22 cellular contexts compared by ENCODE assay signal in genomic region chr11:9762531-9762930, GRCh38.
"Had no signal": no experiment of that assay in that cellular context is flagged by ENCODE, and none has a peak within 500 bp of the region (broad histone marks: within the 10 kb centered on the region; RNA-seq: fewer than 3 reads in every experiment).

No MANE protein-coding gene starts in this region.

- H3K9me3 ChIP-seq: gastrocnemius medialis, prostate gland, suprapubic skin, transverse colon, vagina had no signal

- H3K9me3 Mint-ChIP-seq: activated B cell treated with CpG ODN at 0.5 μM for 24 hours; activated CD8-positive, alpha-beta T cell treated with anti-CD3 and anti-CD28 coated beads for 36 hours; activated naive CD4-positive, alpha-beta T cell treated with anti-CD3 and anti-CD28 coated beads for 36 hours; activated naive CD8-positive, alpha-beta T cell treated with anti-CD3 and anti-CD28 coated beads, Interleukin-2, amount 50 U/mL, for 24 hours; activated T-helper 2 cell treated with anti-CD3 and anti-CD28 coated beads, Interferon-gamma antibody, Interleukin-2, Interleukin-4, amounts not matched to agents 10 μg/mL and 5 μg/mL and 100 μg/mL, durations not matched to agents 14 hours and 24 hours and 36 hours; naive thymus-derived CD4-positive, alpha-beta T cell; stimulated activated naive CD8-positive, alpha-beta T cell treated with anti-CD3 and anti-CD28 coated beads, Interleukin-15, amount 100 ng/mL, for 72 hours had no signal

- DNase-seq: activated B cell treated with CpG ODN at 0.5 μM for 24 hours; activated CD4-positive, alpha-beta T cell treated with anti-CD3 and anti-CD28 coated beads for 48 hours; activated CD8-positive, alpha-beta T cell treated with anti-CD3 and anti-CD28 coated beads for 36 hours; activated naive CD4-positive, alpha-beta T cell treated with anti-CD3 and anti-CD28 coated beads for 36 hours; activated naive CD8-positive, alpha-beta T cell treated with anti-CD3 and anti-CD28 coated beads, Interleukin-2, amount 50 U/mL, for 24 hours; activated T-cell treated with anti-CD3 and anti-CD28 coated beads, Interleukin-2, amount 50 U/mL, for 1 hour; aorta; effector CD4-positive, alpha-beta T cell; gastrocnemius medialis; head of caudate nucleus; midbrain; naive thymus-derived CD4-positive, alpha-beta T cell; right cardiac atrium; stimulated activated CD4-positive, alpha-beta T cell treated with anti-CD3 and anti-CD28 coated beads, Interleukin-15, amount 100 ng/mL, for 24 hours; stimulated activated CD4-positive, alpha-beta T cell treated with anti-CD3 and anti-CD28 coated beads, Interleukin-2, amount 100 ng/mL, for 48 hours; stimulated activated naive CD8-positive, alpha-beta T cell treated with anti-CD3 and anti-CD28 coated beads, Interleukin-15, amount 100 ng/mL, for 72 hours; transverse colon had no signal

- H3K27me3 Mint-ChIP-seq: activated B cell treated with CpG ODN at 0.5 μM for 24 hours; activated CD8-positive, alpha-beta T cell treated with anti-CD3 and anti-CD28 coated beads for 36 hours; activated naive CD8-positive, alpha-beta T cell treated with anti-CD3 and anti-CD28 coated beads, Interleukin-2, amount 50 U/mL, for 24 hours; naive thymus-derived CD4-positive, alpha-beta T cell; stimulated activated naive CD8-positive, alpha-beta T cell treated with anti-CD3 and anti-CD28 coated beads, Interleukin-15, amount 100 ng/mL, for 72 hours had no signal

- H3K27ac Mint-ChIP-seq: activated CD8-positive, alpha-beta T cell treated with anti-CD3 and anti-CD28 coated beads for 36 hours; activated naive CD4-positive, alpha-beta T cell treated with anti-CD3 and anti-CD28 coated beads for 36 hours; activated T-helper 2 cell treated with anti-CD3 and anti-CD28 coated beads, Interferon-gamma antibody, Interleukin-2, Interleukin-4, amounts not matched to agents 10 μg/mL and 5 μg/mL and 100 μg/mL, durations not matched to agents 14 hours and 24 hours and 36 hours; naive thymus-derived CD4-positive, alpha-beta T cell had no signal

- H3K4me3 Mint-ChIP-seq: activated B cell treated with CpG ODN at 0.5 μM for 24 hours; activated CD8-positive, alpha-beta T cell treated with anti-CD3 and anti-CD28 coated beads for 36 hours; activated naive CD4-positive, alpha-beta T cell treated with anti-CD3 and anti-CD28 coated beads for 36 hours; activated naive CD8-positive, alpha-beta T cell treated with anti-CD3 and anti-CD28 coated beads, Interleukin-2, amount 50 U/mL, for 24 hours; naive thymus-derived CD4-positive, alpha-beta T cell; stimulated activated naive CD8-positive, alpha-beta T cell treated with anti-CD3 and anti-CD28 coated beads, Interleukin-15, amount 100 ng/mL, for 72 hours had no signal

- ATAC-seq: activated CD8-positive, alpha-beta T cell treated with anti-CD3 and anti-CD28 coated beads for 36 hours; activated naive CD8-positive, alpha-beta T cell treated with anti-CD3 and anti-CD28 coated beads, Interleukin-2, amount 50 U/mL, for 24 hours; gastrocnemius medialis; left lobe of liver; naive thymus-derived CD4-positive, alpha-beta T cell; right cardiac atrium; stimulated activated naive CD8-positive, alpha-beta T cell treated with anti-CD3 and anti-CD28 coated beads, Interleukin-15, amount 100 ng/mL, for 72 hours had no signal
